26 cellular contexts compared by ENCODE assay signal in genomic region chr3:30306896-30307295, GRCh38.
"Had no signal": no experiment of that assay in that cellular context is flagged by ENCODE, and none has a peak within 500 bp of the region (broad histone marks: within the 10 kb centered on the region; RNA-seq: fewer than 3 reads in every experiment).

No MANE protein-coding gene starts in this region.

- H3K4me2 ChIP-seq: smooth muscle cell had no signal

- DNase-seq: head of caudate nucleus; hippocampal formation; kidney glomerular epithelial cell; left cardiac atrium; midbrain; mucosa of descending colon; naive thymus-derived CD8-positive, alpha-beta T cell; nucleus accumbens; pancreas; posterior cingulate gyrus; right lobe of liver; stimulated activated CD4-positive, alpha-beta T cell treated with anti-CD3 and anti-CD28 coated beads, Interleukin-1b, Interleukin-23, amount 100 ng/mL, for 48 hours; stimulated activated CD4-positive, alpha-beta T cell treated with anti-CD3 and anti-CD28 coated beads, Interleukin-2, amount 100 ng/mL, for 48 hours; stimulated activated CD4-positive, alpha-beta T cell treated with anti-CD3 and anti-CD28 coated beads, Interleukin-4, amount 100 ng/mL, for 4 hours; stimulated activated CD8-positive, alpha-beta memory T cell treated with anti-CD3 and anti-CD28 coated beads, Interleukin-4, amount 100 ng/mL, for 48 hours; stimulated activated naive CD4-positive, alpha-beta T cell treated with Interleukin-2 at 50 U/mL for 16 hours; stimulated activated naive CD8-positive, alpha-beta T cell treated with anti-CD3 and anti-CD28 coated beads, Interleukin-15, amount 100 ng/mL, for 72 hours; tibial artery; trophoblast cell; upper lobe of right lung had no signal

- H3K9me3 ChIP-seq: mucosa of descending colon, pancreas, prostate gland, right lobe of liver, thoracic aorta, tibial artery, upper lobe of right lung had no signal

- H3K27ac ChIP-seq: prostate gland, thoracic aorta, upper lobe of right lung had no signal

- ATAC-seq: left lobe of liver; mucosa of descending colon; naive thymus-derived CD8-positive, alpha-beta T cell; pancreas; right lobe of liver; stimulated activated memory B cell treated with anti-CD40 and anti-IgM and Interleukin-4, amounts not matched to agents 10 μg/mL and 1 μg/mL and 100 μg/mL, for 72 hours; stimulated activated naive CD8-positive, alpha-beta T cell treated with anti-CD3 and anti-CD28 coated beads, Interleukin-15, amount 100 ng/mL, for 72 hours; upper lobe of right lung had no signal

- H3K4me3 ChIP-seq: lung, mucosa of descending colon, pancreas, prostate gland, right lobe of liver, smooth muscle cell, thoracic aorta, tibial artery, upper lobe of right lung had no signal

- H3K4me1 ChIP-seq: prostate gland, upper lobe of right lung had no signal

- H3K27me3 ChIP-seq: pancreas, right lobe of liver, tibial artery, upper lobe of right lung had no signal

- H3K36me3 ChIP-seq: pancreas, prostate gland, right lobe of liver, thoracic aorta, tibial artery, upper lobe of right lung had no signal
